Comparison of ENCODE assay signal across 8 cellular contexts in the genomic region with DNA sequence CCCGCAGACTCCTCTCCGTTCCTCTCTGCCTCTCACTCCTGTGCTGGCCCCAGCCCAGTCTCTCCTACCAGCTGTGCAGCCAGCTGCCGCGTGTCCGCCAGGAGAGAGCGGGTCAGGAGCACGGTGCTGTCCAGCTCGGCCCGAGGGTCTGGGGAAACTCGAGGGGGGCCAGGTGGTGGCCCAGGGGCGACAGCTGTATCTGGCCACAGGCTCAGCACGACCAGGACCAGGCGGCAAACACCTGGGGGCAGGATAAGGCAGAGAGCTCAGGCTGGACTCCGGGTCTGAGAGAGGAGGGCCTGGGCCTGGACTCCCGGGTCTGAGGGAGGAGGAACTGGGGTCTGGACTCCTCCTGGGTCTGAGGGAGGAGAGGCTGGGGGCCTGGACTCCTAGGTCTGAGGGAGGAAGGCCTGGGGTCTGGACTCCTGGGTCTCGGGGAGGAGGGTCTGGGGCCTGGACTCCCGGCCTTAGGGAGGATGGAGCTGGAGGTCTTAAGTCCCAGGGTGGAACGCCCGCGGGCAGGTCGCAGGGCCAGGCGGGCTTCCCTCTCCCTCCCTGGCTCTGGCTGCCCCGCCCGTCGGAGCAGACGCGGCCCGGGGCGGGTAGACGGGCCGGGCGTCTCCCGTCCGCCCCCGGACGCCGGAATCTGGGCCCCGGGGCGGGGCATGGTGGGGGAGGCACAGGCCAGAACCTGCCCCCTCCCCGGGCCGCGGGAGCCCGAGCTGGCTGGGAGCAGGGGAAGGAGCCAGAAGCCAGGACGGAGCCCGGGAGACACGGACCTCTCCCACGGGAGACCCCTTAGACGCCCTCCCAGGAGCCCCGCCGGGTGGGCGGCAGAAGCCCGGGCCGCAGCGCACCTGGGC. TPM values are rescaled to one million over a fixed set of nuclear protein-coding genes. Genes with fewer than 3 reads are reported as not detected.
A peak's percentile ranks its signal among the peaks of the same experiment; 100 is the strongest.
DNase-seq lines count a peak whose midpoint lies in the region; ATAC-seq, FAIRE-seq and TF ChIP-seq lines count a peak whose summit lies in the region.

No MANE protein-coding gene starts in this region.

- no peak for TF ChIP-seq RAD21 in H1 (IDR thresholded peaks at IDR 0.05 in 1 of 2, conservative IDR thresholded peaks at IDR 0.05 in 1 of 2; ENCODE audit: low read depth in 2 of 2, low read length in 2 of 2)

- peak overlapping the region; percentile 46; the same call in 1 of the 2 replicates for H2BK15ac ChIP-seq in H1 (ENCODE audit: low read length)

- FAIRE-seq in H1 (lab: Jason Lieb, UNC), result no peak

- POLR2A ChIA-PET in H1 (lab: Charles Lee; ENCODE audit: partially characterized antibody), result interaction anchor here (0.9 to 7.1 kb wide), 13 partner anchors 8 to 110 kb away, joined by 3 to 58 read pairs (median 5); partner anchors contain the start of genes KMT5C, RPL28, TMEM190 and TMEM238

- peaks cover 15% of the 10 kb centered on the region for H3F3A ChIP-seq in neural progenitor cell (ENCODE audit: low read depth)

- H3K14ac ChIP-seq in H1 (ENCODE audit: insufficient read length), result no peak overlapping the region

- no peak overlapping the region for H4K5ac ChIP-seq in H1 (ENCODE audit: insufficient read length, low read depth, low read length)

- peak overlapping the region; percentile 90; the same call in 1 of the 2 replicates for H4K8ac ChIP-seq in H1 (ENCODE audit: extremely low read depth, insufficient read depth, low read length)

- no peak overlapping the region for H2AFZ ChIP-seq in H1 (ENCODE audit: low read length)
- no peak overlapping the region for H2AFZ ChIP-seq in neural progenitor cell (replicated peaks)

- TF ChIP-seq CTCF in H1 (IDR thresholded peaks at IDR 0.05; ENCODE audit: control extremely low read depth in 1 of 3, insufficient read depth in 1 of 3, low read depth in 1 of 3, low read length in 3 of 3) (no peak), neural progenitor cell (IDR thresholded peaks at IDR 0.05) (no peak)

- no peak overlapping the region for H3K56ac ChIP-seq in H1 (replicated peaks; ENCODE audit: insufficient read length, low read depth, low read length)

- 26% methylated on average over 32 of the region's 54 CpGs; no CpG with 5 or more reads in 1 of the 2 experiments for WGBS in H1 (ENCODE audit: extremely low coverage in 1 of 2, insufficient coverage in 1 of 2, insufficient read length in 1 of 2, insufficient replicate concordance in 2 of 2, low coverage in 1 of 2, low lambda C conversion rate in 2 of 2, missing lambda C conversion rate in 1 of 2), 2 experiments

- H3K27ac ChIP-seq in H1 (ENCODE audit: low read depth, low read length) (no peak overlapping the region), neural progenitor cell (no peak overlapping the region)

- CTCF ChIA-PET in H1 (lab: Charles Lee; ENCODE audit: partially characterized antibody), result interaction anchor here (0.6 to 1.5 kb wide), 15 partner anchors 10 to 164 kb away, joined by 3 to 8 read pairs (median 3); no protein-coding TSS in a partner anchor

- DNase-seq in EL (peak; percentile 78), NCI-H226 (peak; percentile 87), H1 (ENCODE audit: low read depth in 1 of 2, low spot score in 2 of 2) (no peak), neural progenitor cell (ENCODE audit: low spot score) (peak; percentile 63), NCI-H446 (lab: John Stamatoyannopoulos, UW) (no peak)
- DNase-seq in effector CD8-positive, alpha-beta T cell (lab: John Stamatoyannopoulos, UW), result no peak

- peak overlapping the region; percentile 21 for H2BK120ac ChIP-seq in H1 (replicated peaks; ENCODE audit: low read depth, low read length)

- no peak overlapping the region for H3K27ac Mint-ChIP-seq in neural progenitor cell

- H3K36me3 ChIP-seq in H1 (ENCODE audit: control insufficient read depth in 2 of 4, insufficient read depth in 4 of 4, low read length in 3 of 4) (no peaks in the 10 kb centered on the region), neural progenitor cell (no peaks in the 10 kb centered on the region)

- H3K36me3 Mint-ChIP-seq in neural progenitor cell, result no peaks in the 10 kb centered on the region

- peak overlapping the region; percentile 58 to 72 for H3K4me2 ChIP-seq in H1 (ENCODE audit: insufficient read depth in 1 of 2, low read depth in 2 of 2, low read length in 2 of 2)
- H3K4me2 ChIP-seq in neural progenitor cell, result peak overlapping the region; percentile 95

- peak overlapping the region; percentile 91 for H3K4ac ChIP-seq in H1 (replicated peaks; ENCODE audit: insufficient read length, low read depth, low read length)

- TF ChIP-seq POLR2A in H1 (IDR thresholded peaks at IDR 0.05; ENCODE audit: control extremely low read depth in 1 of 2, low read depth in 2 of 2, low read length in 2 of 2), result no peak

- H2BK12ac ChIP-seq in H1 (ENCODE audit: low read depth, low read length), result peak overlapping the region; percentile 43; the same call in 1 of the 2 replicates

- no peak overlapping the region for H4K91ac ChIP-seq in H1 (replicated peaks; ENCODE audit: insufficient read length, low read length)

- H3K27me3 ChIP-seq in H1 (replicated peaks in 1 of 4; ENCODE audit: control insufficient read depth in 3 of 4, extremely low read depth in 1 of 4, insufficient read depth in 3 of 4, low read length in 3 of 4), result peaks cover 16 to 51% (median 43%) of the 10 kb centered on the region in 4 experiments
- peaks cover 69% of the 10 kb centered on the region for H3K27me3 ChIP-seq in neural progenitor cell

- H2AK5ac ChIP-seq in H1 (ENCODE audit: low read depth, low read length), result no peak overlapping the region

- no peak overlapping the region for H3K9ac ChIP-seq in H1 (replicated peaks in 1 of 4; ENCODE audit: extremely low read depth in 1 of 4, low read depth in 3 of 4, low read length in 3 of 4)
- H3K9ac ChIP-seq in neural progenitor cell, result no peak overlapping the region

- peak overlapping the region; percentile 60 for H3K18ac ChIP-seq in H1 (ENCODE audit: extremely low read depth, low read length)

- H2BK5ac ChIP-seq in H1 (ENCODE audit: low read depth, low read length), result no peak overlapping the region

- H4K20me1 ChIP-seq in H1 (replicated peaks in 1 of 2; ENCODE audit: control insufficient read depth in 1 of 2, insufficient read depth in 2 of 2, low read length in 2 of 2) (no peaks in the 10 kb centered on the region), neural progenitor cell (ENCODE audit: low read depth) (no peaks in the 10 kb centered on the region)

- H3K79me2 ChIP-seq in H1 (ENCODE audit: control insufficient read depth in 1 of 2, insufficient read depth in 2 of 2, low read length in 2 of 2) (no peaks in the 10 kb centered on the region), neural progenitor cell (ENCODE audit: low read depth) (no peaks in the 10 kb centered on the region)

- H3K4me3 ChIP-seq in H1 (ENCODE audit: extremely low read depth in 1 of 4, insufficient read depth in 2 of 4, low read depth in 3 of 4, low read length in 4 of 4), result peak overlapping the region; percentile 24 to 67 (median 43); a peak in 6 of 8 replicates
- H3K4me3 ChIP-seq in neural progenitor cell, result peak overlapping the region; percentile 41

- no peaks in the 10 kb centered on the region for H3K9me3 ChIP-seq in H1 (ENCODE audit: insufficient read depth in 2 of 2, low read depth in 1 of 2, low read length in 1 of 2)
- no peaks in the 10 kb centered on the region for H3K9me3 ChIP-seq in neural progenitor cell (ENCODE audit: low read depth)

- peaks cover 39% of the 10 kb centered on the region for H3K27me3 Mint-ChIP-seq in neural progenitor cell (ENCODE audit: insufficient read depth, low read depth)

- no peak for TF ChIP-seq EP300 in H1 (IDR thresholded peaks at IDR 0.05; ENCODE audit: borderline replicate concordance in 1 of 2, low read depth in 2 of 2, low read length in 2 of 2)

- no peak for ATAC-seq in HG03139 (IDR thresholded peaks at IDR 0.05; ENCODE audit: unreplicated experiment)
- ATAC-seq in GM18867 (IDR thresholded peaks at IDR 0.05; ENCODE audit: unreplicated experiment), result no peak

- H3K4me1 ChIP-seq in H1 (replicated peaks in 1 of 4; ENCODE audit: control insufficient read depth in 3 of 4, insufficient read depth in 4 of 4, low read length in 3 of 4) (peaks cover 0 to 28% (median 20%) of the 10 kb centered on the region in 4 experiments; a peak in 6 of 7 replicates), neural progenitor cell (peaks cover 5% of the 10 kb centered on the region)

- no peaks in the 10 kb centered on the region for H3K79me1 ChIP-seq in H1 (ENCODE audit: low read depth, low read length)

- H3K4me3 Mint-ChIP-seq in neural progenitor cell, result peak overlapping the region; percentile 60

- peaks cover 10% of the 10 kb centered on the region; the same call in 1 of the 2 replicates for H3K23me2 ChIP-seq in H1 (ENCODE audit: low read depth, low read length)

- H3K9me3 Mint-ChIP-seq in neural progenitor cell, result peaks cover 2% of the 10 kb centered on the region

- no peak overlapping the region for H3K23ac ChIP-seq in H1 (ENCODE audit: insufficient read length)

- no peak overlapping the region for H2BK20ac ChIP-seq in H1 (ENCODE audit: low read length)

- H3K4me1 Mint-ChIP-seq in neural progenitor cell, result peaks cover 18% of the 10 kb centered on the region

RNA-seq across cellular contexts. Expression of gene IL11, which starts 1.3 kb away (rescaled TPM):
- total RNA-seq in H1 (2021; fragmentation: NEBNext Ultra II Directional; extraction: Animal tissue kit (Norgen Biotek cat#: 25700)), result 1.6 and 2.8 TPM in 2 replicates
- 1.7 and 2.7 TPM in 2 replicates for polyA plus RNA-seq in H1 (2011; rRNA removed)
- polyA plus RNA-seq in H1 (2011; cell fraction: cytosol; rRNA removed), result 2.3 TPM
- 6.8 TPM for polyA plus RNA-seq in H1 (2011; cell fraction: nucleus; rRNA removed)
- 1.0 to 2.3 TPM (median 1.2 TPM) in 4 replicates for polyA plus RNA-seq in H1 (2012, experiment 1 of 2)
- polyA plus RNA-seq in H1 (2012, experiment 2 of 2), result 1.2 TPM
- 1.2 TPM for polyA plus RNA-seq in H1 (2013, experiment 1 of 2)
- polyA plus RNA-seq in H1 (2013, experiment 2 of 2), result 1.0 TPM
- polyA minus RNA-seq in H1 (2011; rRNA and poly(A)+ RNA removed), result 0.27 and 0.41 TPM in 2 replicates
- 1.5 TPM for polyA minus RNA-seq in H1 (2011; cell fraction: cytosol; rRNA and poly(A)+ RNA removed)
- 2.2 TPM for polyA minus RNA-seq in H1 (2011; cell fraction: nucleus; rRNA and poly(A)+ RNA removed)
- total RNA-seq in neural progenitor cell (ENCODE audit: low replicate concordance), result 0.06 and 0.62 TPM in 2 replicates

RNA-seq across cellular contexts. Expression of gene GARIN5B, which starts 5.9 kb away (rescaled TPM):
- not detected in 2 replicates for total RNA-seq in H1 (2021; fragmentation: NEBNext Ultra II Directional; extraction: Animal tissue kit (Norgen Biotek cat#: 25700))
- polyA plus RNA-seq in H1 (2011; rRNA removed), result 0.03 and 0.05 TPM in 2 replicates
- 0.03 TPM for polyA plus RNA-seq in H1 (2011; cell fraction: cytosol; rRNA removed)
- polyA plus RNA-seq in H1 (2011; cell fraction: nucleus; rRNA removed), result 0.63 TPM
- polyA plus RNA-seq in H1 (2012, experiment 1 of 2), result 0.08 TPM in 1 of 4 replicates, not detected in the others
- not detected for polyA plus RNA-seq in H1 (2012, experiment 2 of 2)
- 0.02 TPM for polyA plus RNA-seq in H1 (2013, experiment 1 of 2)
- 0.02 TPM for polyA plus RNA-seq in H1 (2013, experiment 2 of 2)
- not detected in 2 replicates for polyA minus RNA-seq in H1 (2011; rRNA and poly(A)+ RNA removed)
- not detected for polyA minus RNA-seq in H1 (2011; cell fraction: cytosol; rRNA and poly(A)+ RNA removed)
- polyA minus RNA-seq in H1 (2011; cell fraction: nucleus; rRNA and poly(A)+ RNA removed), result 0.20 TPM
- 0.09 TPM in 1 of 2 replicates, not detected in the other for total RNA-seq in neural progenitor cell (ENCODE audit: low replicate concordance)

RNA-seq across cellular contexts. Expression of gene TMEM190, which starts 7.7 kb away (rescaled TPM):
- 1.4 TPM in 1 of 2 replicates, not detected in the other for total RNA-seq in H1 (2021; fragmentation: NEBNext Ultra II Directional; extraction: Animal tissue kit (Norgen Biotek cat#: 25700))
- 1.6 and 4.5 TPM in 2 replicates for polyA plus RNA-seq in H1 (2011; rRNA removed)
- polyA plus RNA-seq in H1 (2011; cell fraction: cytosol; rRNA removed), result 1.7 TPM
- polyA plus RNA-seq in H1 (2011; cell fraction: nucleus; rRNA removed), result 2.7 TPM
- 0.54 to 3.6 TPM (median 1.4 TPM) in 4 replicates for polyA plus RNA-seq in H1 (2012, experiment 1 of 2)
- not detected for polyA plus RNA-seq in H1 (2012, experiment 2 of 2)
- 0.41 TPM for polyA plus RNA-seq in H1 (2013, experiment 1 of 2)
- 0.33 TPM for polyA plus RNA-seq in H1 (2013, experiment 2 of 2)
- not detected in 2 replicates for polyA minus RNA-seq in H1 (2011; rRNA and poly(A)+ RNA removed)
- polyA minus RNA-seq in H1 (2011; cell fraction: cytosol; rRNA and poly(A)+ RNA removed), result not detected
- not detected for polyA minus RNA-seq in H1 (2011; cell fraction: nucleus; rRNA and poly(A)+ RNA removed)
- not detected in 2 replicates for total RNA-seq in neural progenitor cell (ENCODE audit: low replicate concordance)

RNA-seq across cellular contexts. Expression of gene COX6B2, which starts 14.4 kb away (rescaled TPM):
- total RNA-seq in H1 (2021; fragmentation: NEBNext Ultra II Directional; extraction: Animal tissue kit (Norgen Biotek cat#: 25700)), result 6.4 and 6.5 TPM in 2 replicates
- 4.9 and 12.2 TPM in 2 replicates for polyA plus RNA-seq in H1 (2011; rRNA removed)
- polyA plus RNA-seq in H1 (2011; cell fraction: cytosol; rRNA removed), result 8.4 TPM
- 45.5 TPM for polyA plus RNA-seq in H1 (2011; cell fraction: nucleus; rRNA removed)
- polyA plus RNA-seq in H1 (2012, experiment 1 of 2), result 3.7 to 7.0 TPM (median 4.7 TPM) in 4 replicates
- polyA plus RNA-seq in H1 (2012, experiment 2 of 2), result 2.4 TPM
- polyA plus RNA-seq in H1 (2013, experiment 1 of 2), result 4.6 TPM
- polyA plus RNA-seq in H1 (2013, experiment 2 of 2), result 3.5 TPM
- 2.6 and 7.3 TPM in 2 replicates for polyA minus RNA-seq in H1 (2011; rRNA and poly(A)+ RNA removed)
- 3.2 TPM for polyA minus RNA-seq in H1 (2011; cell fraction: cytosol; rRNA and poly(A)+ RNA removed)
- polyA minus RNA-seq in H1 (2011; cell fraction: nucleus; rRNA and poly(A)+ RNA removed), result 3.5 TPM
- total RNA-seq in neural progenitor cell (ENCODE audit: low replicate concordance), result 0.77 TPM in 1 of 2 replicates, not detected in the other

RNA-seq across cellular contexts. Expression of gene TMEM238, which starts 15.2 kb away (rescaled TPM):
- 3.8 and 3.9 TPM in 2 replicates for total RNA-seq in H1 (2021; fragmentation: NEBNext Ultra II Directional; extraction: Animal tissue kit (Norgen Biotek cat#: 25700))
- polyA plus RNA-seq in H1 (2011; rRNA removed), result 0.49 and 0.53 TPM in 2 replicates
- 1.9 TPM for polyA plus RNA-seq in H1 (2011; cell fraction: cytosol; rRNA removed)
- polyA plus RNA-seq in H1 (2011; cell fraction: nucleus; rRNA removed), result 1.2 TPM
- polyA plus RNA-seq in H1 (2012, experiment 1 of 2), result 0.50 to 2.6 TPM (median 1.5 TPM) in 4 replicates
- not detected for polyA plus RNA-seq in H1 (2012, experiment 2 of 2)
- 2.1 TPM for polyA plus RNA-seq in H1 (2013, experiment 1 of 2)
- 1.3 TPM for polyA plus RNA-seq in H1 (2013, experiment 2 of 2)
- not detected in 2 replicates for polyA minus RNA-seq in H1 (2011; rRNA and poly(A)+ RNA removed)
- polyA minus RNA-seq in H1 (2011; cell fraction: cytosol; rRNA and poly(A)+ RNA removed), result 2.3 TPM
- polyA minus RNA-seq in H1 (2011; cell fraction: nucleus; rRNA and poly(A)+ RNA removed), result 1.1 TPM
- total RNA-seq in neural progenitor cell (ENCODE audit: low replicate concordance), result 0.15 TPM in 1 of 2 replicates, not detected in the other

Comparison
In these comparisons a context has a peak if more than half of its experiments do, and no peak if none do; other contexts are left out.
1. DNase-seq: peak in EL (single experiment), NCI-H226 (single experiment) and neural progenitor cell (single experiment); none in H1 (0 of 2), effector CD8-positive, alpha-beta T cell (single experiment) and NCI-H446 (0 of 2).